ENCODE assay signal across 8 cellular contexts in genomic region chr12:100672075-100672592, GRCh38.
A peak's percentile ranks its signal among the peaks of the same experiment; 100 is the strongest.
DNase-seq lines count a peak whose midpoint lies in the region; ATAC-seq and TF ChIP-seq lines count a peak whose summit lies in the region.

No MANE protein-coding gene starts in this region.

- DNase-seq in D341Med (ENCODE audit: low spot score) (peak; percentile 60), GM19238 (ENCODE audit: insufficient read length, low spot score) (peak; percentile 32), WTC11 (ENCODE audit: low spot score) (peak; percentile 85), glomerular visceral epithelial cell (ENCODE audit: extremely low spot score) (peak; percentile 23), upper lobe of left lung (peak; percentile 23 to 27), anterior cingulate cortex (lab: John Stamatoyannopoulos, UW) (no peak), putamen (ENCODE audit: low spot score) (no peak)

- WGBS in upper lobe of left lung, 2 donors = 38 to 74% methylated on average over 2 of the region's 2 CpGs

- no peak overlapping the region for H3K27ac Mint-ChIP-seq in WTC11

- no peaks in the 10 kb centered on the region for H3K36me3 Mint-ChIP-seq in WTC11

- peaks cover 4% of the 10 kb centered on the region for H3K9me3 Mint-ChIP-seq in WTC11

- ATAC-seq in HG03439 (IDR thresholded peaks at IDR 0.05; ENCODE audit: unreplicated experiment) = peak; percentile 62
- ATAC-seq in WTC11 = peak; percentile 97
- peak; percentile 37 to 55 for ATAC-seq in upper lobe of left lung (ENCODE audit: low FRiP score in 2 of 2)

- H3K4me1 ChIP-seq in upper lobe of left lung = no peaks in the 10 kb centered on the region

- no peaks in the 10 kb centered on the region for H3K4me1 Mint-ChIP-seq in WTC11

- no peak overlapping the region for H3K4me3 Mint-ChIP-seq in WTC11

- no peak for TF ChIP-seq EP300 in upper lobe of left lung (IDR thresholded peaks at IDR 0.05)

- no peak for TF ChIP-seq POLR2A in upper lobe of left lung (IDR thresholded peaks at IDR 0.05)

- TF ChIP-seq CTCF in WTC11 (IDR thresholded peaks at IDR 0.05) = peak; percentile 79
- TF ChIP-seq CTCF in upper lobe of left lung (IDR thresholded peaks at IDR 0.05) = peak in 5 of 6 experiments; percentile 14 to 46 (median 27)

- H3K36me3 ChIP-seq in upper lobe of left lung = no peaks in the 10 kb centered on the region

- CTCF ChIA-PET in WTC11 (lab: Charles Lee) = interaction anchor here (0.6 to 2.7 kb wide), 49 partner anchors 10 to 1010 kb away, joined by 3 to 33 read pairs (median 5); partner anchors contain the start of genes GAS2L3 and SLC17A8

- H3K27me3 ChIP-seq in upper lobe of left lung = no peaks in the 10 kb centered on the region

- H3K27ac ChIP-seq in upper lobe of left lung = no peak overlapping the region

- POLR2A ChIA-PET in WTC11 (lab: Charles Lee) = no interaction called here

- no peak overlapping the region for H3K4me3 ChIP-seq in upper lobe of left lung

- H3K9me3 ChIP-seq in upper lobe of left lung = no peaks in the 10 kb centered on the region

- no peaks in the 10 kb centered on the region; the same call in 1 of the 2 replicates for H3K27me3 Mint-ChIP-seq in WTC11 (ENCODE audit: low read depth)

TF ChIP-seq in WTC11, 78 proteins besides CTCF, POLR2A, EP300 and RAD21 (continues in another document):
- TF ChIP-seq ZNF512 (CRISPR knock-in tag; IDR thresholded peaks at IDR 0.05; ENCODE audit: borderline replicate concordance) (no peak), NR2C2 (CRISPR knock-in tag; IDR thresholded peaks at IDR 0.05) (no peak), AR (CRISPR knock-in tag; IDR thresholded peaks at IDR 0.05) (0 out of 2 replicates have a peak, but pooled peaks have one; percentile 22), E2F1 (CRISPR knock-in tag; IDR thresholded peaks at IDR 0.05) (no peak), RELA (CRISPR knock-in tag; IDR thresholded peaks at IDR 0.05; ENCODE audit: borderline replicate concordance) (no peak), NFYB (CRISPR knock-in tag; conservative IDR thresholded peaks at IDR 0.05; ENCODE audit: low read depth) (no peak), SP1 (CRISPR knock-in tag; conservative IDR thresholded peaks at IDR 0.05) (no peak), JAZF1 (CRISPR knock-in tag; IDR thresholded peaks at IDR 0.05) (no peak), ARID4B (CRISPR knock-in tag; IDR thresholded peaks at IDR 0.05; ENCODE audit: borderline replicate concordance) (no peak), NFE2L1 (CRISPR knock-in tag; IDR thresholded peaks at IDR 0.05) (no peak), ATF1 (CRISPR knock-in tag; IDR thresholded peaks at IDR 0.05) (no peak), ZSCAN18 (CRISPR knock-in tag; IDR thresholded peaks at IDR 0.05) (0 out of 2 replicates have a peak, but pooled peaks have one; percentile 46), ZNF232 (CRISPR knock-in tag; IDR thresholded peaks at IDR 0.05) (no peak), ZNF317 (CRISPR knock-in tag; IDR thresholded peaks at IDR 0.05; ENCODE audit: borderline replicate concordance, low read depth) (no peak), ZNF416 (CRISPR knock-in tag; IDR thresholded peaks at IDR 0.05) (no peak)

Comparison
In these comparisons a context has a peak if more than half of its experiments do, and no peak if none do; other contexts are left out.
1. DNase-seq: peak in D341Med (single experiment), GM19238 (single experiment), WTC11 (single experiment), glomerular visceral epithelial cell (single experiment) and upper lobe of left lung (2 of 2); none in anterior cingulate cortex (0 of 58) and putamen (single experiment).
2. ATAC-seq: peak in every context shown above with its lines; median percentile 97 in WTC11; 62 in HG03439; 46 in upper lobe of left lung.